13 cellular contexts compared by ENCODE assay signal in genomic region chr9:95077766-95078382, GRCh38.
A peak's percentile ranks its signal among the peaks of the same experiment; 100 is the strongest.
DNase-seq lines count a peak whose midpoint lies in the region; ATAC-seq and TF ChIP-seq lines count a peak whose summit lies in the region.
"Had no signal": no experiment of that assay in that cellular context is flagged by ENCODE, and none has a peak within 500 bp of the region (broad histone marks: within the 10 kb centered on the region; RNA-seq: fewer than 3 reads in every experiment).

No MANE protein-coding gene starts in this region.

- peaks cover 4% of the 10 kb centered on the region for H3K36me3 ChIP-seq in colonic mucosa
- no peaks in the 10 kb centered on the region for H3K36me3 ChIP-seq in hepatocyte (replicated peaks; ENCODE audit: insufficient read depth, low read depth)
- H3K36me3 ChIP-seq in psoas muscle (ENCODE audit: insufficient read depth in 1 of 2, low read depth in 1 of 2), result peaks cover 0 to 23% of the 10 kb centered on the region in 2 donors
- peaks cover 33% of the 10 kb centered on the region for H3K36me3 ChIP-seq in upper lobe of right lung
- peaks cover 50 to 80% of the 10 kb centered on the region in 2 experiments for H3K36me3 ChIP-seq in mesenchymal stem cell (ENCODE audit: control insufficient read depth in 1 of 2, insufficient read depth in 2 of 2, low read depth in 1 of 2, low read length in 2 of 2)

- no peak overlapping the region for H4K8ac ChIP-seq in mesenchymal stem cell (ENCODE audit: low read length)

- H2BK5ac ChIP-seq in mesenchymal stem cell (ENCODE audit: low read depth, low read length, poor library complexity, severe bottlenecking), result no peak overlapping the region

- peaks cover 76% of the 10 kb centered on the region for H4K20me1 ChIP-seq in hepatocyte (ENCODE audit: insufficient read depth, poor library complexity, severe bottlenecking)

- H3K9me3 ChIP-seq in colonic mucosa (no peaks in the 10 kb centered on the region), hepatocyte (ENCODE audit: low read depth) (no peaks in the 10 kb centered on the region), psoas muscle (no peaks in the 10 kb centered on the region), upper lobe of right lung (no peaks in the 10 kb centered on the region), mesenchymal stem cell (ENCODE audit: control insufficient read depth, low read length) (no peaks in the 10 kb centered on the region)

- peaks cover 99% of the 10 kb centered on the region for H3K79me2 ChIP-seq in hepatocyte

- H3K4me1 ChIP-seq in colonic mucosa (peaks cover 17% of the 10 kb centered on the region), hepatocyte (ENCODE audit: insufficient read depth) (peaks cover 43% of the 10 kb centered on the region), psoas muscle (peaks cover 87% of the 10 kb centered on the region), upper lobe of right lung (peaks cover 17% of the 10 kb centered on the region), mesenchymal stem cell (ENCODE audit: control insufficient read depth, insufficient read depth, low read depth, low read length) (peaks cover 20% of the 10 kb centered on the region)

- H3K4me2 ChIP-seq in hepatocyte (peak overlapping the region; percentile 43), mesenchymal stem cell (ENCODE audit: low read length, poor library complexity, severe bottlenecking) (no peak overlapping the region)

- no peak overlapping the region for H2AK5ac ChIP-seq in mesenchymal stem cell (ENCODE audit: low read length, severe bottlenecking)

- H2BK12ac ChIP-seq in mesenchymal stem cell (ENCODE audit: low read length in 2 of 2), result no peak overlapping the region

- no peak overlapping the region for H4K91ac ChIP-seq in mesenchymal stem cell (ENCODE audit: low read length)

- H3K79me1 ChIP-seq in mesenchymal stem cell (replicated peaks; ENCODE audit: low read length, poor library complexity, severe bottlenecking), result peaks cover 29% of the 10 kb centered on the region

- H2AFZ ChIP-seq in hepatocyte, result no peak overlapping the region
- no peak overlapping the region for H2AFZ ChIP-seq in mesenchymal stem cell (ENCODE audit: low read depth, low read length)
- H2AFZ ChIP-seq: GM23248 had no signal

- H2BK15ac ChIP-seq in mesenchymal stem cell (ENCODE audit: low read depth, poor library complexity, severe bottlenecking), result no peak overlapping the region

- H3K9ac ChIP-seq in colonic mucosa (ENCODE audit: low read depth in 2 of 2, low read length in 2 of 2) (peak overlapping the region in 1 of 2 donors; percentile 30), mesenchymal stem cell (ENCODE audit: low read length) (no peak overlapping the region)
- H3K9ac ChIP-seq: GM23248 had no signal

- ATAC-seq in psoas muscle (no peak), upper lobe of right lung (no peak), HG02610 (IDR thresholded peaks at IDR 0.05; ENCODE audit: unreplicated experiment) (no peak)
- ATAC-seq: left colon; stimulated activated effector memory CD8-positive, alpha-beta T cell treated with anti-CD3 and anti-CD28 coated beads, Interleukin-12 subunit alpha, Interleukin-12 subunit beta, amount 100 ng/mL, for 72 hours had no signal

- DNase-seq in colonic mucosa, result no peak
- DNase-seq in hepatocyte (ENCODE audit: low spot score), result no peak
- no peak for DNase-seq in psoas muscle
- peak; percentile 54 for DNase-seq in upper lobe of right lung
- DNase-seq in mesenchymal stem cell, result no peak
- DNase-seq in NCI-H510A (lab: John Stamatoyannopoulos, UW), result no peak
- DNase-seq: CD4-positive, alpha-beta memory T cell; GDM1; GM23248; left colon; stimulated activated CD4-positive, alpha-beta T cell treated with anti-CD3 and anti-CD28 coated beads, Interleukin-4, amount 100 ng/mL, for 1 hour had no signal

- H3K27ac ChIP-seq in colonic mucosa, result peak overlapping the region; percentile 55
- peak overlapping the region; percentile 64 for H3K27ac ChIP-seq in hepatocyte
- H3K27ac ChIP-seq in psoas muscle, result peak overlapping the region; percentile 93
- peak overlapping the region; percentile 68 for H3K27ac ChIP-seq in upper lobe of right lung
- no peak overlapping the region for H3K27ac ChIP-seq in mesenchymal stem cell (ENCODE audit: low read length, poor library complexity, severe bottlenecking)
- H3K27ac ChIP-seq: GM23248 had no signal

- H3K27me3 ChIP-seq in colonic mucosa, result no peaks in the 10 kb centered on the region
- H3K27me3 ChIP-seq in hepatocyte, result no peaks in the 10 kb centered on the region
- no peaks in the 10 kb centered on the region for H3K27me3 ChIP-seq in psoas muscle (ENCODE audit: insufficient read depth in 3 of 3, low read length in 2 of 3)
- H3K27me3 ChIP-seq in upper lobe of right lung, result no peaks in the 10 kb centered on the region
- no peaks in the 10 kb centered on the region for H3K27me3 ChIP-seq in mesenchymal stem cell (ENCODE audit: control insufficient read depth in 1 of 2, insufficient read depth in 1 of 2, low read length in 2 of 2)

- no peak overlapping the region for H3K23ac ChIP-seq in mesenchymal stem cell (ENCODE audit: low read length in 2 of 2)

- no peak overlapping the region for H3K4me3 ChIP-seq in colonic mucosa
- no peak overlapping the region for H3K4me3 ChIP-seq in hepatocyte
- H3K4me3 ChIP-seq in psoas muscle, result no peak overlapping the region
- no peak overlapping the region for H3K4me3 ChIP-seq in upper lobe of right lung
- no peak overlapping the region for H3K4me3 ChIP-seq in mesenchymal stem cell (ENCODE audit: insufficient read depth in 1 of 2, low read depth in 1 of 2, low read length in 2 of 2)
- H3K4me3 ChIP-seq: GM23248 had no signal

- 68% methylated on average over 17 of the region's 17 CpGs for WGBS in hepatocyte (ENCODE audit: low lambda C conversion rate, missing lambda C conversion rate)
- 41 to 50% (median 47%) methylated on average over 17 of the region's 17 CpGs for WGBS in psoas muscle, 3 donors
- 93% methylated on average over 12 of the region's 17 CpGs for WGBS in mesenchymal stem cell

- H3K14ac ChIP-seq in mesenchymal stem cell (ENCODE audit: low read length in 2 of 2), result no peak overlapping the region

- TF ChIP-seq CTCF in colonic mucosa (IDR thresholded peaks at IDR 0.05), result no peak
- TF ChIP-seq CTCF in hepatocyte (IDR thresholded peaks at IDR 0.05; ENCODE audit: poor library complexity), result no peak
- TF ChIP-seq CTCF in psoas muscle (IDR thresholded peaks at IDR 0.05), result no peak
- TF ChIP-seq CTCF in upper lobe of right lung (IDR thresholded peaks at IDR 0.05), result no peak

- intact Hi-C loops in colonic mucosa (cut with DNase I), result no loop called here
- intact Hi-C loops in psoas muscle (cut with DNase I), result no loop called here
- intact Hi-C loops in upper lobe of right lung (cut with DNase I), result no loop called here

- no peak overlapping the region for H2BK120ac ChIP-seq in mesenchymal stem cell (ENCODE audit: low read depth, low read length)

- H3K9me2 ChIP-seq in hepatocyte (replicated peaks; ENCODE audit: insufficient read depth), result no peaks in the 10 kb centered on the region

- no peak overlapping the region for H3K18ac ChIP-seq in mesenchymal stem cell (ENCODE audit: low read depth in 1 of 2, low read length in 2 of 2)

- no peak overlapping the region for H3K4ac ChIP-seq in mesenchymal stem cell (ENCODE audit: low read depth in 1 of 2, low read length in 2 of 2)
